39 cellular contexts compared by ENCODE assay signal in the genomic region with DNA sequence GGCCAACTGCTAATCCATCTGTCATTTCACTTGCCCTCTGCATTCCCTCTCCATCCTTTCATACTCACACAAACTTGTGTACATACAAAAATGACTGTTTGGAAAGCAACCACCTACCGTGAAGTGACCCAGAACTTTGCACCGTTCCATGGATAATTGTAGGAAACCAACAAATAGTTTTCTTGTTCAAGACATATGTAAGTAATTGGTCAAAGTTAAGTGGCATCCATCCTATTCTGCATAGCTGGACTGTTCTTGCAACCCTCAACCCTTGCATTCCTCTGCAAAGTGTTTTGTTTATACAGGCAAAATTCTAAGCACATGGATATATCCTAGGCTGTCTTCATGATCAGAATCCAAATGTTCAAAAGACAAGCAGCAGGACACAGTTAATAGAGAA.
A peak's percentile ranks its signal among the peaks of the same experiment; 100 is the strongest.
DNase-seq lines count a peak whose midpoint lies in the region; FAIRE-seq and TF ChIP-seq lines count a peak whose summit lies in the region.
"Had no signal": no experiment of that assay in that cellular context is flagged by ENCODE, and none has a peak within 500 bp of the region (broad histone marks: within the 10 kb centered on the region; RNA-seq: fewer than 3 reads in every experiment).

No MANE protein-coding gene starts in this region.

- H3K4me3 ChIP-seq in AG04449 (ENCODE audit: low read depth, low read length) (no peak overlapping the region), astrocyte (ENCODE audit: insufficient read depth, low read depth, low read length) (no peak overlapping the region), fibroblast of the aortic adventitia (ENCODE audit: low read depth, low read length) (no peak overlapping the region)
- H3K4me3 ChIP-seq: BLaER1, left ventricle myocardium inferior, ovary, SK-N-MC, skin epidermis, upper lobe of right lung had no signal

- POLR2A ChIA-PET in AG04449 (lab: Yijun Ruan, JAX) = no interaction called here

- no peaks in the 10 kb centered on the region for H3K9me3 ChIP-seq in astrocyte (ENCODE audit: insufficient read depth, low read depth, low read length)
- H3K9me3 ChIP-seq: BLaER1, left ventricle myocardium inferior, ovary, upper lobe of right lung had no signal

- H3K4me1 ChIP-seq in astrocyte (ENCODE audit: insufficient read depth, low read length) = no peaks in the 10 kb centered on the region
- H3K4me1 ChIP-seq: BLaER1, left ventricle myocardium inferior, upper lobe of right lung had no signal

- H2AFZ ChIP-seq in astrocyte (ENCODE audit: low read depth, low read length) = no peak overlapping the region

- no peaks in the 10 kb centered on the region for H3K9me3 Mint-ChIP-seq in astrocyte (ENCODE audit: unreplicated experiment)
- H3K9me3 Mint-ChIP-seq: activated B cell treated with CpG ODN at 0.5 μM for 24 hours; activated naive CD8-positive, alpha-beta T cell treated with anti-CD3 and anti-CD28 coated beads, Interleukin-2, amount 50 U/mL, for 24 hours; H9; neural crest cell; stimulated activated naive B cell treated with anti-CD40 and anti-IgM and Interleukin-4, amounts not matched to agents 10 μg/mL and 1 μg/mL and 100 μg/mL, for 72 hours had no signal

- H3K27ac Mint-ChIP-seq in astrocyte (ENCODE audit: unreplicated experiment) = no peak overlapping the region
- H3K27ac Mint-ChIP-seq: activated B cell treated with CpG ODN at 0.5 μM for 24 hours; activated naive CD8-positive, alpha-beta T cell treated with anti-CD3 and anti-CD28 coated beads, Interleukin-2, amount 50 U/mL, for 24 hours; activated T-cell treated with anti-CD3 and anti-CD28 coated beads, Interleukin-2, amount 50 U/mL, for 72 hours; H9; stimulated activated naive B cell treated with anti-CD40 and anti-IgM and Interleukin-4, amounts not matched to agents 10 μg/mL and 1 μg/mL and 100 μg/mL, for 72 hours had no signal

- H3K36me3 ChIP-seq in astrocyte (ENCODE audit: insufficient read depth, low read length) = no peaks in the 10 kb centered on the region
- H3K36me3 ChIP-seq: BLaER1, brain microvascular endothelial cell, left ventricle myocardium inferior, ovary, upper lobe of right lung had no signal

- DNase-seq in AG04449 (ENCODE audit: low read depth, low spot score) (peak; percentile 74), GM03348 (ENCODE audit: low spot score) (peak; percentile 52), astrocyte (ENCODE audit: low read depth) (peak; percentile 70), fibroblast of the aortic adventitia (ENCODE audit: low read depth) (peak; percentile 39), DMS53 treated with DMSO at 0.1 percent for 48 hours (lab: John Stamatoyannopoulos, UW; ENCODE audit: unreplicated experiment) (no peak), GM12891 (ENCODE audit: insufficient read length, low spot score) (no peak), LoVo (ENCODE audit: low spot score) (no peak)
- DNase-seq in activated CD8-positive, alpha-beta memory T cell treated with anti-CD3 and anti-CD28 coated beads for 24 hours = no peak
- DNase-seq: activated B cell treated with CpG ODN at 0.5 μM for 24 hours; activated CD4-positive, alpha-beta T cell treated with anti-CD3 and anti-CD28 coated beads, Interleukin-2, amount 50 U/mL, for 4 hours; activated naive CD8-positive, alpha-beta T cell treated with anti-CD3 and anti-CD28 coated beads, Interleukin-2, amount 50 U/mL, for 24 hours; activated T-cell treated with anti-CD3 and anti-CD28 coated beads, Interleukin-2, amount 50 U/mL, for 72 hours; brain microvascular endothelial cell; DMS79; GF-D8; H9; head of caudate nucleus; islet precursor cell; Karpas-422; left ventricle myocardium inferior; mesendoderm; NCI-H1417; NCI-H2029 treated with DMSO at 0.1 percent for 48 hours; NCI-H524 treated with DMSO at 0.1 percent for 48 hours; NK-92 treated with Interleukin-12 subunit alpha and Interleukin-12 subunit beta, amount 100 ng/mL, for 24 hours; ovary; PC-3; retina; stimulated activated naive B cell treated with anti-CD40 and anti-IgM and Interleukin-4, amounts not matched to agents 10 μg/mL and 1 μg/mL and 100 μg/mL, for 72 hours; substantia nigra; upper lobe of right lung had no signal

- TF ChIP-seq CTCF in AG04449 (IDR thresholded peaks at IDR 0.05; ENCODE audit: insufficient read depth, low read length, missing control alignments) = no peak
- TF ChIP-seq CTCF in astrocyte (IDR thresholded peaks at IDR 0.05; ENCODE audit: insufficient read depth, low read depth, low read length) = no peak
- no peak for TF ChIP-seq CTCF in fibroblast of the aortic adventitia (IDR thresholded peaks at IDR 0.05; ENCODE audit: insufficient read depth, low read length)

- H3K27me3 Mint-ChIP-seq in astrocyte (ENCODE audit: low read depth, unreplicated experiment) = peaks cover 2% of the 10 kb centered on the region
- H3K27me3 Mint-ChIP-seq: activated naive CD8-positive, alpha-beta T cell treated with anti-CD3 and anti-CD28 coated beads, Interleukin-2, amount 50 U/mL, for 24 hours; stimulated activated naive B cell treated with anti-CD40 and anti-IgM and Interleukin-4, amounts not matched to agents 10 μg/mL and 1 μg/mL and 100 μg/mL, for 72 hours had no signal

- H3K4me2 ChIP-seq in astrocyte (ENCODE audit: low read length) = no peak overlapping the region
- H3K4me2 ChIP-seq: BLaER1 had no signal

- H3K79me2 ChIP-seq in astrocyte (ENCODE audit: insufficient read depth, low read length) = no peaks in the 10 kb centered on the region

- H3K36me3 Mint-ChIP-seq in astrocyte (ENCODE audit: low read depth, unreplicated experiment) = no peaks in the 10 kb centered on the region
- H3K36me3 Mint-ChIP-seq: stimulated activated naive B cell treated with anti-CD40 and anti-IgM and Interleukin-4, amounts not matched to agents 10 μg/mL and 1 μg/mL and 100 μg/mL, for 72 hours had no signal

- no peaks in the 10 kb centered on the region for H4K20me1 ChIP-seq in astrocyte (ENCODE audit: insufficient read depth, low read length)
- H4K20me1 ChIP-seq: BLaER1 had no signal

- H3K4me3 Mint-ChIP-seq in astrocyte (ENCODE audit: unreplicated experiment) = no peak overlapping the region
- H3K4me3 Mint-ChIP-seq: activated B cell treated with CpG ODN at 0.5 μM for 24 hours; activated naive CD8-positive, alpha-beta T cell treated with anti-CD3 and anti-CD28 coated beads, Interleukin-2, amount 50 U/mL, for 24 hours; activated T-cell treated with anti-CD3 and anti-CD28 coated beads, Interleukin-2, amount 50 U/mL, for 72 hours; H9; neural crest cell; stimulated activated naive B cell treated with anti-CD40 and anti-IgM and Interleukin-4, amounts not matched to agents 10 μg/mL and 1 μg/mL and 100 μg/mL, for 72 hours had no signal

- no peak overlapping the region for H3K27ac ChIP-seq in astrocyte (ENCODE audit: low read depth, low read length)
- H3K27ac ChIP-seq: 22Rv1, BLaER1, brain microvascular endothelial cell, left ventricle myocardium inferior, ovary, SK-N-MC, skin epidermis, upper lobe of right lung had no signal

- no peak overlapping the region for H3K9ac ChIP-seq in astrocyte (ENCODE audit: low read length)
- H3K9ac ChIP-seq: BLaER1 had no signal

- FAIRE-seq in astrocyte (lab: Jason Lieb, UNC) (no peak), GM12891 (lab: Jason Lieb, UNC) (no peak)
- FAIRE-seq: endothelial cell of umbilical vein, GM18507, HepG2 had no signal

- H3K27me3 ChIP-seq in astrocyte (ENCODE audit: insufficient read depth, low read length) = no peaks in the 10 kb centered on the region
- H3K27me3 ChIP-seq: BLaER1, brain microvascular endothelial cell, ovary, upper lobe of right lung had no signal

- CTCF ChIA-PET in AG04449 (lab: Yijun Ruan, JAX) = interaction anchor here (1.1 kb wide), 1 partner anchor 22 kb away, joined by 3 read pairs; no protein-coding TSS in a partner anchor

- H3K4me1 Mint-ChIP-seq in astrocyte (ENCODE audit: low read depth, unreplicated experiment) = no peaks in the 10 kb centered on the region
- H3K4me1 Mint-ChIP-seq: activated B cell treated with CpG ODN at 0.5 μM for 24 hours; activated naive CD8-positive, alpha-beta T cell treated with anti-CD3 and anti-CD28 coated beads, Interleukin-2, amount 50 U/mL, for 24 hours; H9; neural crest cell; stimulated activated naive B cell treated with anti-CD40 and anti-IgM and Interleukin-4, amounts not matched to agents 10 μg/mL and 1 μg/mL and 100 μg/mL, for 72 hours had no signal

- no peak for TF ChIP-seq POLR2A in GM12891 (IDR thresholded peaks at IDR 0.05; ENCODE audit: low read depth, low read length)

TF ChIP-seq in GM12891, 5 proteins besides CTCF, POLR2A, EP300 and RAD21:
- TF ChIP-seq POLR2AphosphoS5 (IDR thresholded peaks at IDR 0.05; ENCODE audit: low read depth, low read length) = no peak
- no peak for TF ChIP-seq SPI1 (IDR thresholded peaks at IDR 0.05; ENCODE audit: low read depth, low read length)
- TF ChIP-seq TAF1 (IDR thresholded peaks at IDR 0.05; ENCODE audit: low read depth, low read length) = no peak
- TF ChIP-seq POU2F2 (IDR thresholded peaks at IDR 0.05; ENCODE audit: low read depth, low read length) = no peak
- TF ChIP-seq PAX5 (IDR thresholded peaks at IDR 0.05; ENCODE audit: insufficient read depth, low read length, severe bottlenecking) = no peak

Comparison
In these comparisons a context has a peak if more than half of its experiments do, and no peak if none do; other contexts are left out.
1. DNase-seq: peak in AG04449 (single experiment), GM03348 (single experiment), astrocyte (single experiment) and fibroblast of the aortic adventitia (single experiment); none in DMS53 treated with DMSO at 0.1 percent for 48 hours (single experiment), GM12891 (single experiment), LoVo (single experiment) and activated CD8-positive, alpha-beta memory T cell treated with anti-CD3 and anti-CD28 coated beads for 24 hours (single experiment).